1 cellular context compared by ENCODE assay signal in genomic region chr6:135146160-135146920, GRCh38.
A peak's percentile ranks its signal among the peaks of the same experiment; 100 is the strongest.
TF ChIP-seq lines count a peak whose summit lies in the region.

No MANE protein-coding gene starts in this region.

TF ChIP-seq in K562, 482 proteins besides CTCF, POLR2A, EP300 and RAD21 (continues in another document):
- TF ChIP-seq CEBPZ (IDR thresholded peaks at IDR 0.05; ENCODE audit: borderline replicate concordance, low read depth, low read length) (no peak), EHMT2 (IDR thresholded peaks at IDR 0.05) (peak; percentile 54; the same call in 1 of the 2 replicates), CCNT2 (IDR thresholded peaks at IDR 0.05; ENCODE audit: borderline replicate concordance, extremely low read depth, insufficient read length, low read depth, low read length) (no peak), POLR2AphosphoS2 (IDR thresholded peaks at IDR 0.05; ENCODE audit: low read length) (no peak), HMBOX1 (IDR thresholded peaks at IDR 0.05) (peak; percentile 49), NCOA6 (IDR thresholded peaks at IDR 0.05) (no peak), AFF1 (IDR thresholded peaks at IDR 0.05; ENCODE audit: low read depth in 1 of 2, partially characterized antibody in 2 of 2) (peak in 1 of 2 experiments; percentile 11), CREB3 (tag; conservative IDR thresholded peaks at IDR 0.05; ENCODE audit: low read depth) (0 out of 2 replicates have a peak, but pooled peaks have one; percentile 9), DMBX1 (CRISPR knock-in tag; IDR thresholded peaks at IDR 0.05; ENCODE audit: borderline replicate concordance) (0 out of 2 replicates have a peak, but pooled peaks have one; percentile 54), ZKSCAN8 (CRISPR knock-in tag; IDR thresholded peaks at IDR 0.05) (no peak), DIDO1 (tag; IDR thresholded peaks at IDR 0.05; ENCODE audit: low read depth) (no peak), SPI1 (IDR thresholded peaks at IDR 0.05; ENCODE audit: borderline replicate concordance, low read depth, low read length) (0 out of 2 replicates have a peak, but pooled peaks have one; percentile 5), SNAPC5 (CRISPR knock-in tag; IDR thresholded peaks at IDR 0.05) (no peak), BACH1 (tag; IDR thresholded peaks at IDR 0.05) (peak; percentile 8), NR2C2 (CRISPR knock-in tag; IDR thresholded peaks at IDR 0.05) (no peak), NR2C2 (tag; IDR thresholded peaks at IDR 0.05) (0 out of 2 replicates have a peak, but pooled peaks have one; percentile 3), POLR2H (tag; IDR thresholded peaks at IDR 0.05; ENCODE audit: low read depth) (no peak), NCOR1 (IDR thresholded peaks at IDR 0.05) (no peak), SIRT6 (IDR thresholded peaks at IDR 0.05; ENCODE audit: low read depth, low read length) (no peak), SRSF1 (IDR thresholded peaks at IDR 0.05; ENCODE audit: low read depth, low read length) (no peak), ZNF583 (CRISPR knock-in tag; IDR thresholded peaks at IDR 0.05) (0 out of 2 replicates have a peak, but pooled peaks have one; percentile 62), ZNF274 (IDR thresholded peaks at IDR 0.05; ENCODE audit: borderline replicate concordance, low read depth, low read length) (no peak), BRD9 (IDR thresholded peaks at IDR 0.05; ENCODE audit: low read depth, partially characterized antibody) (peak; percentile 21), MECOM (CRISPR knock-in tag; IDR thresholded peaks at IDR 0.05) (0 out of 2 replicates have a peak, but pooled peaks have one; percentile 35), ERF (CRISPR knock-in tag; IDR thresholded peaks at IDR 0.05) (no peak), ZNF76 (CRISPR knock-in tag; IDR thresholded peaks at IDR 0.05; ENCODE audit: borderline replicate concordance) (0 out of 2 replicates have a peak, but pooled peaks have one; percentile 49), SMARCC2 (IDR thresholded peaks at IDR 0.05; ENCODE audit: low read depth) (no peak), MYNN (IDR thresholded peaks at IDR 0.05) (no peak), MYNN (CRISPR knock-in tag; IDR thresholded peaks at IDR 0.05) (no peak), PHF21A (IDR thresholded peaks at IDR 0.05; ENCODE audit: borderline replicate concordance, low read depth) (no peak), NR2C1 (IDR thresholded peaks at IDR 0.05) (0 out of 2 replicates have a peak, but pooled peaks have one; percentile 14), NR2C1 (tag; IDR thresholded peaks at IDR 0.05) (peak; percentile 61), SMARCE1 (IDR thresholded peaks at IDR 0.05) (0 out of 2 replicates have a peak, but pooled peaks have one; percentile 11), ZNF740 (CRISPR knock-in tag; IDR thresholded peaks at IDR 0.05) (no peak), ZNF740 (tag; IDR thresholded peaks at IDR 0.05) (0 out of 4 replicates have a peak, but pooled peaks of 1 of the 2 experiments have one; percentile 34), CXXC5 (CRISPR knock-in tag; IDR thresholded peaks at IDR 0.05) (peak; percentile 44; the same call in 1 of the 2 replicates), SAFB (IDR thresholded peaks at IDR 0.05; ENCODE audit: borderline replicate concordance, low read depth, low read length) (no peak), SMAD4 (CRISPR knock-in tag; conservative IDR thresholded peaks at IDR 0.05) (0 out of 2 replicates have a peak, but pooled peaks have one; percentile 64), NFRKB (IDR thresholded peaks at IDR 0.05; ENCODE audit: low read depth) (peak; percentile 57; the same call in 1 of the 2 replicates), MLLT1 (IDR thresholded peaks at IDR 0.05) (no peak), NR4A1 (CRISPR knock-in tag; IDR thresholded peaks at IDR 0.05) (no peak), NR4A1 (tag; IDR thresholded peaks at IDR 0.05) (peak; percentile 85), CLOCK (CRISPR knock-in tag; IDR thresholded peaks at IDR 0.05; ENCODE audit: borderline replicate concordance) (no peak), ZBTB9 (CRISPR knock-in tag; IDR thresholded peaks at IDR 0.05) (peak; percentile 72), MITF (IDR thresholded peaks at IDR 0.05) (no peak), MTA3 (IDR thresholded peaks at IDR 0.05; ENCODE audit: borderline replicate concordance) (peak; percentile 29; the same call in 1 of the 2 replicates)
